20 cellular contexts compared by ENCODE assay signal in genomic region chr20:59608396-59608795, GRCh38. TPM values are rescaled to one million over a fixed set of nuclear protein-coding genes. Genes with fewer than 3 reads are reported as not detected.
DNase-seq lines count a peak whose midpoint lies in the region; ATAC-seq, FAIRE-seq and TF ChIP-seq lines count a peak whose summit lies in the region.
"Had no signal": no experiment of that assay in that cellular context is flagged by ENCODE, and none has a peak within 500 bp of the region (broad histone marks: within the 10 kb centered on the region; RNA-seq: fewer than 3 reads in every experiment).

No MANE protein-coding gene starts in this region.

- no peak overlapping the region for H2BK12ac ChIP-seq in mesenchymal stem cell (ENCODE audit: low read length in 2 of 2)

- H3K27me3 ChIP-seq in BLaER1 (no peaks in the 10 kb centered on the region), Loucy (ENCODE audit: insufficient read depth, low read length, poor library complexity, severe bottlenecking) (no peaks in the 10 kb centered on the region), dorsolateral prefrontal cortex (peaks cover 0 to 5% (median 0%) of the 10 kb centered on the region in 45 donors), mesenchymal stem cell (ENCODE audit: control insufficient read depth in 1 of 2, insufficient read depth in 1 of 2, low read length in 2 of 2) (peaks cover 0 to 53% of the 10 kb centered on the region in 2 experiments), pancreas (peaks cover 0 to 19% (median 0%) of the 10 kb centered on the region in 4 donors)

- H3K9me3 ChIP-seq in BLaER1, result no peaks in the 10 kb centered on the region
- no peaks in the 10 kb centered on the region for H3K9me3 ChIP-seq in Loucy (ENCODE audit: insufficient read depth, low read depth, low read length)
- H3K9me3 ChIP-seq in mesenchymal stem cell (ENCODE audit: control insufficient read depth, low read length), result no peaks in the 10 kb centered on the region
- H3K9me3 ChIP-seq in pancreas, result no peaks in the 10 kb centered on the region
- H3K9me3 ChIP-seq: Caco-2 had no signal

- no peak for ATAC-seq in pancreas

- TF ChIP-seq CTCF in Loucy (conservative IDR thresholded peaks at IDR 0.05; ENCODE audit: low read length) (no peak), dorsolateral prefrontal cortex (IDR thresholded peaks at IDR 0.05 in 54 of 56, conservative IDR thresholded peaks at IDR 0.05 in 2 of 56; ENCODE audit: low read depth in 1 of 56, partially characterized antibody in 56 of 56) (no peak), pancreas (IDR thresholded peaks at IDR 0.05) (no peak)

- H2BK120ac ChIP-seq in mesenchymal stem cell (ENCODE audit: low read depth, low read length), result no peak overlapping the region

- no peak for DNase-seq in dorsolateral prefrontal cortex
- no peak for DNase-seq in mesenchymal stem cell
- DNase-seq in pancreas, result no peak
- no peak for DNase-seq in stimulated activated naive CD4-positive, alpha-beta T cell treated with Interleukin-2 at 50 U/mL for 16 hours (lab: John Stamatoyannopoulos, UW)
- no peak for DNase-seq in effector CD8-positive, alpha-beta T cell (lab: John Stamatoyannopoulos, UW)
- no peak for DNase-seq in mesenteric fat pad (ENCODE audit: low spot score)
- DNase-seq: 8988T; C1 segment of cervical spinal cord; Caco-2; CD4-positive, CD25-positive, alpha-beta regulatory T cell; CD8-positive, alpha-beta memory T cell; H9 had no signal

- H4K91ac ChIP-seq in mesenchymal stem cell (ENCODE audit: low read length), result no peak overlapping the region

- no peak overlapping the region for H2BK5ac ChIP-seq in mesenchymal stem cell (ENCODE audit: low read depth, low read length, poor library complexity, severe bottlenecking)

- H3K4me1 ChIP-seq in BLaER1 (peaks cover 94% of the 10 kb centered on the region), Loucy (ENCODE audit: insufficient read depth, low read length, poor library complexity, severe bottlenecking) (peaks cover 22% of the 10 kb centered on the region), mesenchymal stem cell (ENCODE audit: control insufficient read depth, insufficient read depth, low read depth, low read length) (no peaks in the 10 kb centered on the region), pancreas (no peaks in the 10 kb centered on the region)
- H3K4me1 ChIP-seq: Caco-2 had no signal

- no peak overlapping the region for H2AFZ ChIP-seq in Loucy (ENCODE audit: low read length)
- H2AFZ ChIP-seq in mesenchymal stem cell (ENCODE audit: low read depth, low read length), result peak overlapping the region; percentile 23

- no peak overlapping the region for H3K14ac ChIP-seq in mesenchymal stem cell (ENCODE audit: low read length in 2 of 2)

- 0 out of 2 replicates have a peak, but pooled peaks cover 2% of the 10 kb centered on the region for H3F3A ChIP-seq in Loucy (ENCODE audit: low read depth)

- H2AK5ac ChIP-seq in mesenchymal stem cell (ENCODE audit: low read length, severe bottlenecking), result no peak overlapping the region

- 70% methylated on average over 6 of the region's 6 CpGs for WGBS in mesenchymal stem cell
- 65 to 76% methylated on average over 6 of the region's 6 CpGs for WGBS in pancreas, 2 donors

- H3K79me2 ChIP-seq in Loucy (ENCODE audit: insufficient read depth, low read length), result peaks cover 76% of the 10 kb centered on the region

- no peak overlapping the region for H3K23ac ChIP-seq in mesenchymal stem cell (ENCODE audit: low read length in 2 of 2)

- no peaks in the 10 kb centered on the region for H3K79me1 ChIP-seq in mesenchymal stem cell (replicated peaks; ENCODE audit: low read length, poor library complexity, severe bottlenecking)

- peaks cover 100% of the 10 kb centered on the region for H4K20me1 ChIP-seq in BLaER1
- H4K20me1 ChIP-seq in Loucy (ENCODE audit: insufficient read depth, low read length, poor library complexity, severe bottlenecking), result peaks cover 17% of the 10 kb centered on the region

- H3K36me3 ChIP-seq in BLaER1, result peaks cover 78% of the 10 kb centered on the region
- no peaks in the 10 kb centered on the region for H3K36me3 ChIP-seq in Loucy (ENCODE audit: insufficient read depth, low read length)
- no peaks in the 10 kb centered on the region for H3K36me3 ChIP-seq in mesenchymal stem cell (ENCODE audit: control insufficient read depth in 1 of 2, insufficient read depth in 2 of 2, low read depth in 1 of 2, low read length in 2 of 2)
- H3K36me3 ChIP-seq in pancreas, result no peaks in the 10 kb centered on the region

- no peak for FAIRE-seq in pancreas (lab: Jason Lieb, UNC)
- FAIRE-seq: D721Med, G401.6, GM12891, GM19239, H1 had no signal

- H3K27ac ChIP-seq in BLaER1 (peak overlapping the region; percentile 64), dorsolateral prefrontal cortex (peak overlapping the region in 52 of 59 donors; percentile 3 to 98 (median 90)), mesenchymal stem cell (ENCODE audit: low read length, poor library complexity, severe bottlenecking) (no peak overlapping the region), pancreas (no peak overlapping the region)

- H3K4me2 ChIP-seq in BLaER1 (peak overlapping the region; percentile 99), Loucy (ENCODE audit: low read depth, low read length, poor library complexity, severe bottlenecking) (peak overlapping the region; percentile 73), mesenchymal stem cell (ENCODE audit: low read length, poor library complexity, severe bottlenecking) (no peak overlapping the region)

- no peak overlapping the region for H3K4ac ChIP-seq in mesenchymal stem cell (ENCODE audit: low read depth in 1 of 2, low read length in 2 of 2)

- intact Hi-C loops in dorsolateral prefrontal cortex (cut with DNase I), result no loop called here
- intact Hi-C loops in pancreas (cut with DNase I), result loop anchor here in 1 of 3 donors (10.0 kb wide), 1 partner anchor 146 kb away; no protein-coding TSS in a partner anchor

- no peaks in the 10 kb centered on the region for H3K9me2 ChIP-seq in Loucy (replicated peaks; ENCODE audit: low read depth, low read length)

- H3K9ac ChIP-seq in BLaER1 (peak overlapping the region; percentile 55), Loucy (ENCODE audit: low read depth, low read length, poor library complexity, severe bottlenecking) (peak overlapping the region; percentile 58), mesenchymal stem cell (ENCODE audit: low read length) (no peak overlapping the region)

- no peak overlapping the region for H3K18ac ChIP-seq in mesenchymal stem cell (ENCODE audit: low read depth in 1 of 2, low read length in 2 of 2)

- no peak overlapping the region for H2BK15ac ChIP-seq in mesenchymal stem cell (ENCODE audit: low read depth, poor library complexity, severe bottlenecking)

- H3K4me3 ChIP-seq in BLaER1 (peak overlapping the region; percentile 28; the same call in 1 of the 2 replicates), Loucy (ENCODE audit: low read length, poor library complexity, severe bottlenecking) (peak overlapping the region; percentile 53), dorsolateral prefrontal cortex (no peak overlapping the region), mesenchymal stem cell (ENCODE audit: insufficient read depth in 1 of 2, low read depth in 1 of 2, low read length in 2 of 2) (no peak overlapping the region), pancreas (no peak overlapping the region)

- H4K8ac ChIP-seq in mesenchymal stem cell (ENCODE audit: low read length), result no peak overlapping the region

RNA-seq across cellular contexts. Expression of gene PHACTR3, which starts 4.1 kb away (rescaled TPM):
- 100 to 1,000 TPM in 74 of 120 experiments, 10 to 100 TPM in 46; 79.3 to 168 (median 106) TPM for total RNA-seq in dorsolateral prefrontal cortex
- not detected for polyA plus RNA-seq in mesenchymal stem cell (2013, experiment 1 of 2)
- not detected for polyA plus RNA-seq in mesenchymal stem cell (2013, experiment 2 of 2)
- under 1 TPM in 3 of 6 donors, not detected in 3; 0.14 to 0.35 (median 0.25) TPM for total RNA-seq in pancreas
- 1 to 10 TPM; 1.2 to 1.5 TPM for polyA plus RNA-seq in pancreas
- total RNA-seq in mesenteric fat pad, result 1.8 TPM
- total RNA-seq: CD4-positive, CD25-positive, alpha-beta regulatory T cell; CD8-positive, alpha-beta memory T cell; H9 had no signal
- polyA plus RNA-seq: AG04450; CD4-positive, CD25-positive, alpha-beta regulatory T cell; CD8-positive, alpha-beta memory T cell had no signal

Comparison
In these comparisons a context has a peak if more than half of its experiments do, and no peak if none do; other contexts are left out.
1. H3K27ac ChIP-seq: peak in BLaER1 (single experiment) and dorsolateral prefrontal cortex (52 of 59); none in mesenchymal stem cell (single experiment) and pancreas (0 of 4).
2. H3K4me3 ChIP-seq: peak in BLaER1 (single experiment) and Loucy (single experiment); none in dorsolateral prefrontal cortex (0 of 59), mesenchymal stem cell (0 of 2) and pancreas (0 of 4).
3. RNA of gene PHACTR3, which starts 4.1 kb away (total RNA-seq): 79.3 to 168 TPM in dorsolateral prefrontal cortex; 1.8 TPM in mesenteric fat pad (single experiment) and 0.14 to 0.35 TPM in pancreas; every median in the first group is over 10 times any median in the second.